24 cellular contexts compared by ENCODE assay signal in the genomic region with DNA sequence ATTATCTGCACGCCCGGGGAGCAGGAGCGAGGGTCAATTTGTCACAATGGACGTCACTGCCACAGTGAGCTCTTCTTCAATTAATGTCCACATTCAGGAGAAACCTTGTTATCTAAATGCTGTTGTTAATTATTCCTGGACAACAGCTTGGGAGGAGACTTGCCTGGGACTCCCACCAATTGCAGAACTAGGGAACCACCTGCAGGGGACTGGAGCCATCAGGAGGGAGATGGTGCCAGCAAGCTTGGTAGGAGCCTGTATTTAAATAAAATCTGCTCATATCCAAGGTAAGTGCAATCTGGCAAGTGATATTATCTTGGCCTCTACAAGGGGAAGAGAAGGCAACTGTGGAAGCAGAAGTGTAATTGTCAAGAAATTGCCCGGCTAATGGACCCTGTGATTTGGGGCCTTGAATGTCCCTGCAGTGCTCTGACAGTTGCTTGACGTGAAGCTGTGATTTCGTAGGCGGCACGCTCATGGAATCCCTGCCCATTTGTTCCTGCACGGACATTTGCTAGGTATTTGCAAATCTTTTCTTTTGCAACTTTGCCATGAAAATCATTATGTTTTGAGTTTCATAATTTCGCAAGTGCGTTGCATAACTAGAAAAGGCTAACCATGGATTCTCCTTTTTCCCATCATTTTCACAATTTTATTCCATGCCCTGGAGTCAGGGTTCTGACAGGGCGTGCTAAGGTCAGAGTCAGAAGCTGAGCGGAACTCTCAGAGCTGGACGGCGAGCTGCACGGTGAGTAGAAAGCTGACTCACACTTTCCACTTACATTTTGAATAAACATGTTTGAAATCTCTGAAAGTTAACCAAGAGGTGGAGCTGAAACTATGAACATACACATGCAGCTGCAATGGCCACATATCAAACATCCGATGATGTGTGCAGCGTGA.
DNase-seq lines count a peak whose midpoint lies in the region; ATAC-seq and TF ChIP-seq lines count a peak whose summit lies in the region.
"Had no signal": no experiment of that assay in that cellular context is flagged by ENCODE, and none has a peak within 500 bp of the region (broad histone marks: within the 10 kb centered on the region; RNA-seq: fewer than 3 reads in every experiment).

No MANE protein-coding gene starts in this region.

- ATAC-seq in naive thymus-derived CD8-positive, alpha-beta T cell, result no peak
- no peak for ATAC-seq in GM18867 (IDR thresholded peaks at IDR 0.05; ENCODE audit: unreplicated experiment)
- ATAC-seq: activated CD8-positive, alpha-beta memory T cell treated with anti-CD3 and anti-CD28 coated beads, Interleukin-2, amount 10 ng/mL, durations not matched to agents 7 days and 5 days; natural killer cell treated with Interleukin-12 subunit alpha and Interleukin-12 subunit beta and Interleukin-15 and Interleukin-18, amount 100 ng/mL, for 72 hours; PC-3 had no signal

- H3K27me3 ChIP-seq in Karpas-422 (ENCODE audit: low read length) (no peaks in the 10 kb centered on the region), osteoblast (ENCODE audit: insufficient read depth, low read length) (no peaks in the 10 kb centered on the region), transverse colon (no peaks in the 10 kb centered on the region)
- H3K27me3 ChIP-seq: right atrium auricular region, SJSA1 had no signal

- no peak overlapping the region for H3K27ac ChIP-seq in Karpas-422 (ENCODE audit: low read length)
- no peak overlapping the region for H3K27ac ChIP-seq in osteoblast (ENCODE audit: low read depth, low read length)
- H3K27ac ChIP-seq in transverse colon, result no peak overlapping the region
- H3K27ac ChIP-seq: HL-60, right atrium auricular region, SJSA1 had no signal

- no peak overlapping the region for H3K27ac Mint-ChIP-seq in naive thymus-derived CD8-positive, alpha-beta T cell
- H3K27ac Mint-ChIP-seq: activated CD8-positive, alpha-beta memory T cell treated with anti-CD3 and anti-CD28 coated beads, Interleukin-2, amount 10 ng/mL, durations not matched to agents 7 days and 5 days; CD4-positive, alpha-beta memory T cell; natural killer cell treated with Interleukin-12 subunit alpha and Interleukin-12 subunit beta and Interleukin-15 and Interleukin-18, amount 100 ng/mL, for 72 hours had no signal

- TF ChIP-seq POLR2A in transverse colon (IDR thresholded peaks at IDR 0.05), result no peak

- peak; percentile 40 for DNase-seq in Caki2 (ENCODE audit: low read depth)
- DNase-seq in Karpas-422, result peak; percentile 45
- DNase-seq in fibroblast of gingiva (ENCODE audit: low read depth), result peak; percentile 21
- peak; percentile 22 for DNase-seq in osteoblast (ENCODE audit: insufficient read length, low spot score, missing footprints)
- DNase-seq in naive thymus-derived CD8-positive, alpha-beta T cell, result no peak
- no peak for DNase-seq in transverse colon
- DNase-seq in NCI-H748 treated with DMSO at 0.1 percent for 48 hours (lab: John Stamatoyannopoulos, UW), result no peak
- DNase-seq: activated CD8-positive, alpha-beta memory T cell treated with anti-CD3 and anti-CD28 coated beads, Interleukin-2, amount 10 ng/mL, durations not matched to agents 7 days and 5 days; activated gamma-delta T cell treated with Interleukin-2 at 50 U/mL for 16 hours; CD4-positive, alpha-beta memory T cell; DMS79; effector CD8-positive, alpha-beta T cell; GOT3; mesenchymal stem cell; NCI-H1092; NCI-H2081 treated with DMSO at 0.1 percent for 48 hours; PC-3; stimulated activated naive CD4-positive, alpha-beta T cell; T-helper 9 cell had no signal

- H3K4me1 ChIP-seq in Karpas-422 (ENCODE audit: low read length) (no peaks in the 10 kb centered on the region), osteoblast (ENCODE audit: insufficient read depth, low read length) (no peaks in the 10 kb centered on the region), transverse colon (no peaks in the 10 kb centered on the region)
- H3K4me1 ChIP-seq: right atrium auricular region, SJSA1 had no signal

- no peaks in the 10 kb centered on the region for H4K20me1 ChIP-seq in Karpas-422 (ENCODE audit: insufficient read depth, low read depth, low read length)
- no peaks in the 10 kb centered on the region for H4K20me1 ChIP-seq in osteoblast (ENCODE audit: insufficient read depth, low read length)

- H3K79me2 ChIP-seq in Karpas-422 (ENCODE audit: low read length) (no peaks in the 10 kb centered on the region), osteoblast (ENCODE audit: insufficient read depth, low read length) (no peaks in the 10 kb centered on the region)

- TF ChIP-seq CTCF in osteoblast (IDR thresholded peaks at IDR 0.05; ENCODE audit: extremely low read depth, low read depth, low read length), result no peak
- TF ChIP-seq CTCF in transverse colon (IDR thresholded peaks at IDR 0.05), result no peak

- no peaks in the 10 kb centered on the region for H3K36me3 Mint-ChIP-seq in naive thymus-derived CD8-positive, alpha-beta T cell
- H3K36me3 Mint-ChIP-seq: activated CD8-positive, alpha-beta memory T cell treated with anti-CD3 and anti-CD28 coated beads, Interleukin-2, amount 10 ng/mL, durations not matched to agents 7 days and 5 days; CD4-positive, alpha-beta memory T cell; natural killer cell treated with Interleukin-12 subunit alpha and Interleukin-12 subunit beta and Interleukin-15 and Interleukin-18, amount 100 ng/mL, for 72 hours had no signal

- POLR2A ChIA-PET in naive thymus-derived CD8-positive, alpha-beta T cell (lab: Charles Lee), result no interaction called here

- H2AFZ ChIP-seq in Karpas-422 (ENCODE audit: low read length), result no peak overlapping the region
- H2AFZ ChIP-seq in osteoblast (ENCODE audit: low read length), result no peak overlapping the region

- WGBS in transverse colon (ENCODE audit: low coverage in 1 of 2), 2 donors, result 62 to 69% methylated on average over 8 to 19 of the region's 19 CpGs

- H3K9me3 ChIP-seq in Karpas-422 (ENCODE audit: low read length), result no peaks in the 10 kb centered on the region
- H3K9me3 ChIP-seq in osteoblast (ENCODE audit: low read depth, low read length), result no peaks in the 10 kb centered on the region
- H3K9me3 ChIP-seq in transverse colon, result no peaks in the 10 kb centered on the region
- H3K9me3 ChIP-seq: right atrium auricular region had no signal

- no peak overlapping the region for H3K4me3 Mint-ChIP-seq in naive thymus-derived CD8-positive, alpha-beta T cell
- H3K4me3 Mint-ChIP-seq: activated CD8-positive, alpha-beta memory T cell treated with anti-CD3 and anti-CD28 coated beads, Interleukin-2, amount 10 ng/mL, durations not matched to agents 7 days and 5 days; CD4-positive, alpha-beta memory T cell; natural killer cell treated with Interleukin-12 subunit alpha and Interleukin-12 subunit beta and Interleukin-15 and Interleukin-18, amount 100 ng/mL, for 72 hours had no signal

- in situ Hi-C loops in Caki2 (cut with HindIII; ENCODE audit: low pct_unique_long_range_greater_than_20kb, low sequenced_read_pairs), result no loop called here
- in situ Hi-C loops in transverse colon (cut with MboI; ENCODE audit: low pct_ligation_motif_present in 1 of 4, low pct_unique_long_range_greater_than_20kb in 1 of 4, low sequenced_read_pairs in 3 of 4), result loop anchor here in 1 of 4 donors (25.0 kb wide), 1 partner anchor 91 kb away; no protein-coding TSS in a partner anchor

- H3K4me1 Mint-ChIP-seq in naive thymus-derived CD8-positive, alpha-beta T cell, result no peaks in the 10 kb centered on the region
- H3K4me1 Mint-ChIP-seq: activated CD8-positive, alpha-beta memory T cell treated with anti-CD3 and anti-CD28 coated beads, Interleukin-2, amount 10 ng/mL, durations not matched to agents 7 days and 5 days; CD4-positive, alpha-beta memory T cell had no signal

- H3K9ac ChIP-seq in Karpas-422 (ENCODE audit: low read length), result no peak overlapping the region

- intact Hi-C loops in transverse colon (cut with DNase I; ENCODE audit: low total_unique reads), result no loop called here

- H3K36me3 ChIP-seq in Karpas-422 (ENCODE audit: insufficient read depth, low read length), result no peaks in the 10 kb centered on the region
- no peaks in the 10 kb centered on the region for H3K36me3 ChIP-seq in osteoblast (ENCODE audit: insufficient read depth, low read length)
- H3K36me3 ChIP-seq in transverse colon, result no peaks in the 10 kb centered on the region
- H3K36me3 ChIP-seq: right atrium auricular region, SJSA1 had no signal

- peaks cover 0 to 18% (median 0%) of the 10 kb centered on the region in 9 donors for H3K9me3 Mint-ChIP-seq in naive thymus-derived CD8-positive, alpha-beta T cell
- H3K9me3 Mint-ChIP-seq: natural killer cell treated with Interleukin-12 subunit alpha and Interleukin-12 subunit beta and Interleukin-15 and Interleukin-18, amount 100 ng/mL, for 72 hours had no signal

- H3K4me2 ChIP-seq in Karpas-422 (ENCODE audit: low read depth, low read length, poor library complexity, severe bottlenecking), result no peak overlapping the region
- no peak overlapping the region for H3K4me2 ChIP-seq in osteoblast (ENCODE audit: insufficient read depth, low read length)

- H3K9me2 ChIP-seq in Karpas-422 (replicated peaks; ENCODE audit: insufficient read depth, low read length), result no peaks in the 10 kb centered on the region

- peaks cover 1 to 27% (median 3%) of the 10 kb centered on the region in 5 donors for H3K27me3 Mint-ChIP-seq in naive thymus-derived CD8-positive, alpha-beta T cell
- H3K27me3 Mint-ChIP-seq: activated CD8-positive, alpha-beta memory T cell treated with anti-CD3 and anti-CD28 coated beads, Interleukin-2, amount 10 ng/mL, durations not matched to agents 7 days and 5 days; CD4-positive, alpha-beta memory T cell had no signal

- TF ChIP-seq EP300 in transverse colon (IDR thresholded peaks at IDR 0.05; ENCODE audit: low read depth), result no peak

- no peak overlapping the region for H3K4me3 ChIP-seq in Karpas-422 (ENCODE audit: low read length)
- H3K4me3 ChIP-seq in osteoblast (ENCODE audit: insufficient read depth, low read length), result no peak overlapping the region
- no peak overlapping the region for H3K4me3 ChIP-seq in transverse colon
- H3K4me3 ChIP-seq: right atrium auricular region, SJSA1 had no signal

Comparison
In these comparisons a context has a peak if more than half of its experiments do, and no peak if none do; other contexts are left out.
1. DNase-seq: peak in Caki2 (single experiment), Karpas-422 (single experiment), fibroblast of gingiva (single experiment) and osteoblast (single experiment); none in naive thymus-derived CD8-positive, alpha-beta T cell (0 of 10), transverse colon (single experiment) and NCI-H748 treated with DMSO at 0.1 percent for 48 hours (single experiment).